Comparison of ENCODE assay signal across 1 cellular context in the genomic region with DNA sequence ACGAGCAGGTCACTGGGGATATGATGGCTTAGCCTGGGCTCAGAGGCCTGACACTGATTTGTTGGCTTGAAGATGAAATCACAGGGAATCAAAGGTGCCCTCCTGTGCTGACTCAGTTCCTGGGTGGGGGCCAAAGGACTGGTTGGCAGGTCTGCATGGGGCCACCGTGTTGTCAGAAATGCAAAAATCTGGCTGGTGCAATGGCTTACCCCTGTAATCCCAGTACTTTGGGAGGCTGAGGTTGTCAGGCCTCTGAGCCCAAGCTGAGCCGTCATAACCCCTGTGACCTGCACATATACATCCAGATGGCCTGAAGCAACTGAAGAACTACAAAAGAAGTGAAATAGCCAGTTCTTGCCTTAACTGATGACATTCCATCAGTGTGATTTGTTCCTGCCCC.
TF ChIP-seq lines count a peak whose summit lies in the region.

No MANE protein-coding gene starts in this region.

TF ChIP-seq in GM23338, 12 proteins besides CTCF, POLR2A, EP300 and RAD21 (continued from another document):
- no peak for TF ChIP-seq EZH2 (IDR thresholded peaks at IDR 0.05; ENCODE audit: low read depth, unreplicated experiment)
- no peak for TF ChIP-seq REST (IDR thresholded peaks at IDR 0.05; ENCODE audit: unreplicated experiment)
